Comparison of ENCODE assay signal across 9 cellular contexts in genomic region chr16:2530629-2531318, GRCh38. TPM values are rescaled to one million over a fixed set of nuclear protein-coding genes. Genes with fewer than 3 reads are reported as not detected.
DNase-seq lines count a peak whose midpoint lies in the region; ATAC-seq lines count a peak whose summit lies in the region.
"Had no signal": no experiment of that assay in that cellular context is flagged by ENCODE, and none has a peak within 500 bp of the region (broad histone marks: within the 10 kb centered on the region; RNA-seq: fewer than 3 reads in every experiment).

No MANE protein-coding gene starts in this region.

- H3K9ac ChIP-seq in iPS-15b (ENCODE audit: low read depth, low read length): no peak overlapping the region

- ATAC-seq in HG03571 (IDR thresholded peaks at IDR 0.05; ENCODE audit: unreplicated experiment) (no peak), GM21447 (IDR thresholded peaks at IDR 0.05; ENCODE audit: unreplicated experiment) (no peak), GM21515 (IDR thresholded peaks at IDR 0.05; ENCODE audit: unreplicated experiment) (no peak), GM21528 (IDR thresholded peaks at IDR 0.05; ENCODE audit: low FRiP score, unreplicated experiment) (no peak)

- peaks cover 15% of the 10 kb centered on the region for H3K4me1 Mint-ChIP-seq in activated CD4-positive, alpha-beta memory T cell treated with anti-CD3 and anti-CD28 coated beads for 36 hours (ENCODE audit: low read depth)

- no peaks in the 10 kb centered on the region for H3K4me1 ChIP-seq in iPS-15b (ENCODE audit: control insufficient read depth, insufficient read depth, low read length)

- CTCF ChIA-PET in activated CD4-positive, alpha-beta memory T cell treated with anti-CD3 and anti-CD28 coated beads for 36 hours (lab: Charles Lee): interaction anchor here (0.8 to 1.5 kb wide), 2 partner anchors 11 to 29 kb away, joined by 4 to 5 read pairs; partner anchors contain the start of gene AMDHD2

- intact Hi-C loops in activated CD4-positive, alpha-beta memory T cell treated with anti-CD3 and anti-CD28 coated beads for 36 hours (cut with micrococcal nuclease): no loop called here

- H3K9me3 ChIP-seq in iPS-15b (ENCODE audit: control insufficient read depth, insufficient read depth, low read length): no peaks in the 10 kb centered on the region

- H3K36me3 Mint-ChIP-seq in activated CD4-positive, alpha-beta memory T cell treated with anti-CD3 and anti-CD28 coated beads for 36 hours: peaks cover 2% of the 10 kb centered on the region

- peak; percentile 87 for DNase-seq in H7
- no peak for DNase-seq in activated CD4-positive, alpha-beta memory T cell treated with anti-CD3 and anti-CD28 coated beads for 36 hours
- DNase-seq: activated gamma-delta T cell treated with Interleukin-2 at 50 U/mL for 16 hours had no signal

- H3K4me3 ChIP-seq in H7 (ENCODE audit: insufficient read depth, low read depth, low read length): no peak overlapping the region
- H3K4me3 ChIP-seq in iPS-15b (ENCODE audit: low read depth, low read length): peak overlapping the region; percentile 71
- H3K4me3 ChIP-seq in skin epidermis: peak overlapping the region in 2 of 7 experiments; percentile 50 to 52

- peak overlapping the region; percentile 91 for H3K4me3 Mint-ChIP-seq in activated CD4-positive, alpha-beta memory T cell treated with anti-CD3 and anti-CD28 coated beads for 36 hours

- no peaks in the 10 kb centered on the region for H3K27me3 ChIP-seq in H7 (ENCODE audit: control insufficient read depth, insufficient read depth, low read length)
- no peaks in the 10 kb centered on the region for H3K27me3 ChIP-seq in iPS-15b (ENCODE audit: control insufficient read depth, insufficient read depth, low read length)

- H3K27ac ChIP-seq in skin epidermis: peak overlapping the region in 15 of 21 experiments; percentile 70 to 95 (median 89)

- no peaks in the 10 kb centered on the region for H3K9me3 Mint-ChIP-seq in activated CD4-positive, alpha-beta memory T cell treated with anti-CD3 and anti-CD28 coated beads for 36 hours

- H3K27ac Mint-ChIP-seq in activated CD4-positive, alpha-beta memory T cell treated with anti-CD3 and anti-CD28 coated beads for 36 hours: peak overlapping the region; percentile 94

- no peaks in the 10 kb centered on the region for H3K27me3 Mint-ChIP-seq in activated CD4-positive, alpha-beta memory T cell treated with anti-CD3 and anti-CD28 coated beads for 36 hours

- H3K36me3 ChIP-seq in H7 (replicated peaks; ENCODE audit: control insufficient read depth, insufficient read depth, low read length) (no peaks in the 10 kb centered on the region; the same call in 1 of the 2 replicates), iPS-15b (ENCODE audit: control insufficient read depth, insufficient read depth, low read length) (peaks cover 29% of the 10 kb centered on the region)

- POLR2A ChIA-PET in activated CD4-positive, alpha-beta memory T cell treated with anti-CD3 and anti-CD28 coated beads for 36 hours (lab: Charles Lee): interaction anchor here (1.6 to 5.1 kb wide), 2 partner anchors 11 to 16 kb away, joined by 6 to 43 read pairs; partner anchors contain the start of genes AMDHD2 and ATP6V0C

RNA-seq across cellular contexts. Expression of gene CEMP1, which starts 0.4 kb away (rescaled TPM):
- total RNA-seq in H7 (2014; rRNA removed; shearing (Covaris generic)): not detected in 2 replicates
- total RNA-seq in activated CD4-positive, alpha-beta memory T cell treated with anti-CD3 and anti-CD28 coated beads for 36 hours: not detected

RNA-seq across cellular contexts. Expression of gene PDPK1, which starts 7.0 kb away (rescaled TPM):
- total RNA-seq in H7 (2014; rRNA removed; shearing (Covaris generic)): 11.4 and 21.7 TPM in 2 replicates
- 10 to 100 TPM; 42.5 to 42.9 TPM for total RNA-seq in activated CD4-positive, alpha-beta memory T cell treated with anti-CD3 and anti-CD28 coated beads for 36 hours

RNA-seq across cellular contexts. Expression of gene AMDHD2, which starts 10.6 kb away (rescaled TPM):
- 50.5 and 62.3 TPM in 2 replicates for total RNA-seq in H7 (2014; rRNA removed; shearing (Covaris generic))
- total RNA-seq in activated CD4-positive, alpha-beta memory T cell treated with anti-CD3 and anti-CD28 coated beads for 36 hours: 10 to 100 TPM; 28.3 to 30.5 TPM

RNA-seq across cellular contexts. Expression of gene ATP6V0C, which starts 17.0 kb away (rescaled TPM):
- total RNA-seq in H7 (2014; rRNA removed; shearing (Covaris generic)): 40.5 and 56.4 TPM in 2 replicates
- total RNA-seq in activated CD4-positive, alpha-beta memory T cell treated with anti-CD3 and anti-CD28 coated beads for 36 hours: 100 to 1,000 TPM; 111 to 115 TPM

RNA-seq across cellular contexts. Expression of gene TBC1D24, which starts 55.8 kb away (rescaled TPM):
- 12.3 and 13.5 TPM in 2 replicates for total RNA-seq in H7 (2014; rRNA removed; shearing (Covaris generic))
- 10 to 100 TPM; 12.2 to 12.4 TPM for total RNA-seq in activated CD4-positive, alpha-beta memory T cell treated with anti-CD3 and anti-CD28 coated beads for 36 hours
